In genomic region chr3:191253089-191253799, GRCh38 we compare ENCODE assay signal across 14 cellular contexts. TPM values are rescaled to one million over a fixed set of nuclear protein-coding genes. Genes with fewer than 3 reads are reported as not detected.
A peak's percentile ranks its signal among the peaks of the same experiment; 100 is the strongest.
DNase-seq lines count a peak whose midpoint lies in the region; ATAC-seq, FAIRE-seq and TF ChIP-seq lines count a peak whose summit lies in the region.
"Had no signal": no experiment of that assay in that cellular context is flagged by ENCODE, and none has a peak within 500 bp of the region (broad histone marks: within the 10 kb centered on the region; RNA-seq: fewer than 3 reads in every experiment).

No MANE protein-coding gene starts in this region.

- ATAC-seq in GM21360 (IDR thresholded peaks at IDR 0.05; ENCODE audit: unreplicated experiment) (peak; percentile 47), HG03135 (IDR thresholded peaks at IDR 0.05; ENCODE audit: unreplicated experiment) (peak; percentile 37)
- ATAC-seq: activated CD4-positive, CD25-positive, alpha-beta regulatory T cell treated with anti-CD3 and anti-CD28 coated beads, Interleukin-2, amount 50 U/mL, for 24 hours had no signal

- no peaks in the 10 kb centered on the region for H3K27me3 Mint-ChIP-seq in mesothelial cell of epicardium (ENCODE audit: low read depth)

- FAIRE-seq in GM12891 (lab: Jason Lieb, UNC): peak; percentile 74
- FAIRE-seq: endothelial cell of umbilical vein had no signal

- DNase-seq in GM12891 (ENCODE audit: insufficient read length, low spot score) (no peak), germinal center (ENCODE audit: low spot score) (peak; percentile 26), islet precursor cell (no peak), DMS53 (lab: John Stamatoyannopoulos, UW) (no peak), mesothelial cell of epicardium (ENCODE audit: low spot score in 2 of 2, unreplicated experiment in 2 of 2) (no peak)
- DNase-seq in stimulated activated CD4-positive, alpha-beta T cell treated with anti-CD3 and anti-CD28 coated beads, Interleukin-12 subunit alpha, Interleukin-12 subunit beta, amount 100 ng/mL, for 4 hours: no peak
- DNase-seq: midbrain, thyroid gland had no signal

- H3K4me3 Mint-ChIP-seq in mesothelial cell of epicardium: no peak overlapping the region

- no peaks in the 10 kb centered on the region for H3K36me3 Mint-ChIP-seq in mesothelial cell of epicardium

- H3K27ac Mint-ChIP-seq in mesothelial cell of epicardium: no peak overlapping the region

- no peak for TF ChIP-seq CTCF in mesothelial cell of epicardium (IDR thresholded peaks at IDR 0.05; ENCODE audit: unreplicated experiment)

- TF ChIP-seq POLR2A in GM12891 (IDR thresholded peaks at IDR 0.05; ENCODE audit: low read depth, low read length): no peak

- H3K4me1 Mint-ChIP-seq in mesothelial cell of epicardium: peaks cover 31% of the 10 kb centered on the region

- H3K9me3 Mint-ChIP-seq in mesothelial cell of epicardium: no peaks in the 10 kb centered on the region

TF ChIP-seq in GM12891, 5 proteins besides CTCF, POLR2A, EP300 and RAD21:
- no peak for TF ChIP-seq PAX5 (IDR thresholded peaks at IDR 0.05; ENCODE audit: insufficient read depth, low read length, severe bottlenecking)
- TF ChIP-seq SPI1 (IDR thresholded peaks at IDR 0.05; ENCODE audit: low read depth, low read length): peak; percentile 27; the same call in 1 of the 2 replicates
- no peak for TF ChIP-seq POLR2AphosphoS5 (IDR thresholded peaks at IDR 0.05; ENCODE audit: low read depth, low read length)
- no peak for TF ChIP-seq POU2F2 (IDR thresholded peaks at IDR 0.05; ENCODE audit: low read depth, low read length)

RNA-seq across cellular contexts. Expression of gene OSTN, which starts 54.2 kb away (rescaled TPM):
- polyA plus RNA-seq in GM12891 (2012; ENCODE audit: low read depth, missing spikeins): not detected
- 0.75 to 1.0 TPM (median 0.97 TPM) in 3 replicates for total RNA-seq in mesothelial cell of epicardium
- total RNA-seq: endothelial cell of umbilical vein, thyroid gland had no signal
- polyA plus RNA-seq: BJ, cardiac muscle cell, endothelial cell of umbilical vein had no signal
